ENCODE assay signal across 8 cellular contexts in the genomic region with DNA sequence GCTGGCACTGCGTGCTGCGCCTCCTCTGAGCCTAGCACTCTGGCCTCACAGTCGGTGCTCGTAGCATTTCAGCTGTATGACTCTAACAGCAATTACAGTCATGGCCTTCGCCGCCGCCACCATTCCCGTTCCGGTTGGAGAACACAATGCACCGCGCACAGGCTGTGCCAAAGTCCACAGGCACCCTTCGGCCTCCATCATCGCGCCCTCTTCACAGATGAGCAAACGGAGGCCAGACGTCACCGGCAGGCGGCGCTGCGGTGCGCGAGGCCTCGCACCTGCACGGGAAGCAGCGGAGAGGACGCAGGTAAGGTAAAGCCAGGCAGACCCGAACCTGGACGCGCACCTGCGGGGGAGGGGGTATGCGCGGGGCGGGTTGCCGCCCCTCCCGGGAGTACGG.
DNase-seq lines count a peak whose midpoint lies in the region; ATAC-seq and TF ChIP-seq lines count a peak whose summit lies in the region.

No MANE protein-coding gene starts in this region.

- H3K9me3 Mint-ChIP-seq in CD4-positive, CD25-positive, alpha-beta regulatory T cell, result peaks cover 0 to 2% (median 0%) of the 10 kb centered on the region in 7 donors
- H3K9me3 Mint-ChIP-seq in WTC11, result peaks cover 22% of the 10 kb centered on the region

- peaks cover 32% of the 10 kb centered on the region for H3K27me3 Mint-ChIP-seq in CD4-positive, CD25-positive, alpha-beta regulatory T cell
- peaks cover 10% of the 10 kb centered on the region for H3K27me3 Mint-ChIP-seq in WTC11 (ENCODE audit: low read depth)

- ATAC-seq in CD4-positive, CD25-positive, alpha-beta regulatory T cell (ENCODE audit: low read depth in 2 of 2), result peak; percentile 43 to 45
- ATAC-seq in WTC11, result peak; percentile 42
- ATAC-seq in HG02973 (IDR thresholded peaks at IDR 0.05; ENCODE audit: unreplicated experiment), result no peak
- no peak for ATAC-seq in GM18498 (IDR thresholded peaks at IDR 0.05; ENCODE audit: unreplicated experiment)
- no peak for ATAC-seq in GM19467 (IDR thresholded peaks at IDR 0.05; ENCODE audit: unreplicated experiment)

- no peaks in the 10 kb centered on the region for H3K36me3 Mint-ChIP-seq in CD4-positive, CD25-positive, alpha-beta regulatory T cell
- H3K36me3 Mint-ChIP-seq in WTC11, result peaks cover 7% of the 10 kb centered on the region

- peak overlapping the region in 2 of 4 donors; percentile 30 to 77 for H3K4me3 Mint-ChIP-seq in CD4-positive, CD25-positive, alpha-beta regulatory T cell
- peak overlapping the region; percentile 53 for H3K4me3 Mint-ChIP-seq in WTC11

- peaks cover 14% of the 10 kb centered on the region for H3K4me1 ChIP-seq in CD4-positive, CD25-positive, alpha-beta regulatory T cell (ENCODE audit: control insufficient read depth, insufficient read depth, low read length, poor library complexity, severe bottlenecking)

- no peak overlapping the region for H3K27ac Mint-ChIP-seq in CD4-positive, CD25-positive, alpha-beta regulatory T cell
- no peak overlapping the region for H3K27ac Mint-ChIP-seq in WTC11

- CTCF ChIA-PET in WTC11 (lab: Charles Lee), result interaction anchor here (0.7 to 6.7 kb wide), 9 partner anchors 12 to 145 kb away, joined by 4 to 157 read pairs (median 42); no protein-coding TSS in a partner anchor

- H3K27ac ChIP-seq in CD4-positive, CD25-positive, alpha-beta regulatory T cell (ENCODE audit: insufficient read depth, low read length, poor library complexity, severe bottlenecking), result no peak overlapping the region

- H3K9me3 ChIP-seq in CD4-positive, CD25-positive, alpha-beta regulatory T cell (ENCODE audit: control insufficient read depth in 2 of 2, low read length in 2 of 2), result no peaks in the 10 kb centered on the region

- peaks cover 0 to 18% (median 0%) of the 10 kb centered on the region in 4 donors for H3K4me1 Mint-ChIP-seq in CD4-positive, CD25-positive, alpha-beta regulatory T cell
- peaks cover 13% of the 10 kb centered on the region for H3K4me1 Mint-ChIP-seq in WTC11

- H3K27me3 ChIP-seq in CD4-positive, CD25-positive, alpha-beta regulatory T cell (ENCODE audit: control insufficient read depth, insufficient read depth, low read length), result no peaks in the 10 kb centered on the region

- DNase-seq in CD4-positive, CD25-positive, alpha-beta regulatory T cell, result peak; percentile 13 to 65 (median 37)
- DNase-seq in WTC11 (ENCODE audit: low spot score) (peak; percentile 83), retinal pigment epithelial cell (ENCODE audit: low read depth) (no peak), NCI-H1092 (lab: John Stamatoyannopoulos, UW) (no peak)
- DNase-seq in central memory CD4-positive, alpha-beta T cell, result peak; percentile 25

- H3K4me3 ChIP-seq in CD4-positive, CD25-positive, alpha-beta regulatory T cell (ENCODE audit: low read depth, low read length), result no peak overlapping the region
- no peak overlapping the region for H3K4me3 ChIP-seq in retinal pigment epithelial cell (ENCODE audit: low read length)

- TF ChIP-seq CTCF in WTC11 (IDR thresholded peaks at IDR 0.05), result peak; percentile 71
- peak; percentile 22 for TF ChIP-seq CTCF in retinal pigment epithelial cell (conservative IDR thresholded peaks at IDR 0.05; ENCODE audit: low read depth, low read length)

- POLR2A ChIA-PET in WTC11 (lab: Charles Lee), result no interaction called here

- no peaks in the 10 kb centered on the region for H3K36me3 ChIP-seq in CD4-positive, CD25-positive, alpha-beta regulatory T cell (ENCODE audit: control insufficient read depth, insufficient read depth, low read length)

TF ChIP-seq in WTC11, 78 proteins besides CTCF, POLR2A, EP300 and RAD21 (continues in another document):
- TF ChIP-seq SOX15 (CRISPR knock-in tag; IDR thresholded peaks at IDR 0.05) (no peak), MXD4 (CRISPR knock-in tag; IDR thresholded peaks at IDR 0.05; ENCODE audit: borderline replicate concordance) (peak; percentile 47; the same call in 1 of the 2 replicates), FOXP1 (CRISPR knock-in tag; IDR thresholded peaks at IDR 0.05; ENCODE audit: borderline replicate concordance) (peak; percentile 53; the same call in 1 of the 2 replicates), ZBTB21 (CRISPR knock-in tag; IDR thresholded peaks at IDR 0.05; ENCODE audit: borderline replicate concordance) (0 out of 2 replicates have a peak, but pooled peaks have one; percentile 20), ZNF396 (CRISPR knock-in tag; IDR thresholded peaks at IDR 0.05; ENCODE audit: borderline replicate concordance) (0 out of 2 replicates have a peak, but pooled peaks have one; percentile 17), SP1 (CRISPR knock-in tag; conservative IDR thresholded peaks at IDR 0.05) (no peak), SMAD4 (CRISPR knock-in tag; IDR thresholded peaks at IDR 0.05) (no peak)
- TF ChIP-seq, protein P1, sequence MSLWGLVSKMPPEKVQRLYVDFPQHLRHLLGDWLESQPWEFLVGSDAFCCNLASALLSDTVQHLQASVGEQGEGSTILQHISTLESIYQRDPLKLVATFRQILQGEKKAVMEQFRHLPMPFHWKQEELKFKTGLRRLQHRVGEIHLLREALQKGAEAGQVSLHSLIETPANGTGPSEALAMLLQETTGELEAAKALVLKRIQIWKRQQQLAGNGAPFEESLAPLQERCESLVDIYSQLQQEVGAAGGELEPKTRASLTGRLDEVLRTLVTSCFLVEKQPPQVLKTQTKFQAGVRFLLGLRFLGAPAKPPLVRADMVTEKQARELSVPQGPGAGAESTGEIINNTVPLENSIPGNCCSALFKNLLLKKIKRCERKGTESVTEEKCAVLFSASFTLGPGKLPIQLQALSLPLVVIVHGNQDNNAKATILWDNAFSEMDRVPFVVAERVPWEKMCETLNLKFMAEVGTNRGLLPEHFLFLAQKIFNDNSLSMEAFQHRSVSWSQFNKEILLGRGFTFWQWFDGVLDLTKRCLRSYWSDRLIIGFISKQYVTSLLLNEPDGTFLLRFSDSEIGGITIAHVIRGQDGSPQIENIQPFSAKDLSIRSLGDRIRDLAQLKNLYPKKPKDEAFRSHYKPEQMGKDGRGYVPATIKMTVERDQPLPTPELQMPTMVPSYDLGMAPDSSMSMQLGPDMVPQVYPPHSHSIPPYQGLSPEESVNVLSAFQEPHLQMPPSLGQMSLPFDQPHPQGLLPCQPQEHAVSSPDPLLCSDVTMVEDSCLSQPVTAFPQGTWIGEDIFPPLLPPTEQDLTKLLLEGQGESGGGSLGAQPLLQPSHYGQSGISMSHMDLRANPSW (CRISPR knock-in tag; conservative IDR thresholded peaks at IDR 0.05; ENCODE audit: low read depth), result no peak
- TF ChIP-seq, protein P2, sequence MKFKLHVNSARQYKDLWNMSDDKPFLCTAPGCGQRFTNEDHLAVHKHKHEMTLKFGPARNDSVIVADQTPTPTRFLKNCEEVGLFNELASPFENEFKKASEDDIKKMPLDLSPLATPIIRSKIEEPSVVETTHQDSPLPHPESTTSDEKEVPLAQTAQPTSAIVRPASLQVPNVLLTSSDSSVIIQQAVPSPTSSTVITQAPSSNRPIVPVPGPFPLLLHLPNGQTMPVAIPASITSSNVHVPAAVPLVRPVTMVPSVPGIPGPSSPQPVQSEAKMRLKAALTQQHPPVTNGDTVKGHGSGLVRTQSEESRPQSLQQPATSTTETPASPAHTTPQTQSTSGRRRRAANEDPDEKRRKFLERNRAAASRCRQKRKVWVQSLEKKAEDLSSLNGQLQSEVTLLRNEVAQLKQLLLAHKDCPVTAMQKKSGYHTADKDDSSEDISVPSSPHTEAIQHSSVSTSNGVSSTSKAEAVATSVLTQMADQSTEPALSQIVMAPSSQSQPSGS (CRISPR knock-in tag; IDR thresholded peaks at IDR 0.05; ENCODE audit: borderline replicate concordance, low read depth), result no peak
- TF ChIP-seq, protein P3, sequence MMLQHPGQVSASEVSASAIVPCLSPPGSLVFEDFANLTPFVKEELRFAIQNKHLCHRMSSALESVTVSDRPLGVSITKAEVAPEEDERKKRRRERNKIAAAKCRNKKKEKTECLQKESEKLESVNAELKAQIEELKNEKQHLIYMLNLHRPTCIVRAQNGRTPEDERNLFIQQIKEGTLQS (CRISPR knock-in tag; conservative IDR thresholded peaks at IDR 0.05), result no peak
- TF ChIP-seq, protein P4, sequence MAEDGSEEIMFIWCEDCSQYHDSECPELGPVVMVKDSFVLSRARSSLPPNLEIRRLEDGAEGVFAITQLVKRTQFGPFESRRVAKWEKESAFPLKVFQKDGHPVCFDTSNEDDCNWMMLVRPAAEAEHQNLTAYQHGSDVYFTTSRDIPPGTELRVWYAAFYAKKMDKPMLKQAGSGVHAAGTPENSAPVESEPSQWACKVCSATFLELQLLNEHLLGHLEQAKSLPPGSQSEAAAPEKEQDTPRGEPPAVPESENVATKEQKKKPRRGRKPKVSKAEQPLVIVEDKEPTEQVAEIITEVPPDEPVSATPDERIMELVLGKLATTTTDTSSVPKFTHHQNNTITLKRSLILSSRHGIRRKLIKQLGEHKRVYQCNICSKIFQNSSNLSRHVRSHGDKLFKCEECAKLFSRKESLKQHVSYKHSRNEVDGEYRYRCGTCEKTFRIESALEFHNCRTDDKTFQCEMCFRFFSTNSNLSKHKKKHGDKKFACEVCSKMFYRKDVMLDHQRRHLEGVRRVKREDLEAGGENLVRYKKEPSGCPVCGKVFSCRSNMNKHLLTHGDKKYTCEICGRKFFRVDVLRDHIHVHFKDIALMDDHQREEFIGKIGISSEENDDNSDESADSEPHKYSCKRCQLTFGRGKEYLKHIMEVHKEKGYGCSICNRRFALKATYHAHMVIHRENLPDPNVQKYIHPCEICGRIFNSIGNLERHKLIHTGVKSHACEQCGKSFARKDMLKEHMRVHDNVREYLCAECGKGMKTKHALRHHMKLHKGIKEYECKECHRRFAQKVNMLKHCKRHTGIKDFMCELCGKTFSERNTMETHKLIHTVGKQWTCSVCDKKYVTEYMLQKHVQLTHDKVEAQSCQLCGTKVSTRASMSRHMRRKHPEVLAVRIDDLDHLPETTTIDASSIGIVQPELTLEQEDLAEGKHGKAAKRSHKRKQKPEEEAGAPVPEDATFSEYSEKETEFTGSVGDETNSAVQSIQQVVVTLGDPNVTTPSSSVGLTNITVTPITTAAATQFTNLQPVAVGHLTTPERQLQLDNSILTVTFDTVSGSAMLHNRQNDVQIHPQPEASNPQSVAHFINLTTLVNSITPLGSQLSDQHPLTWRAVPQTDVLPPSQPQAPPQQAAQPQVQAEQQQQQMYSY (CRISPR knock-in tag; IDR thresholded peaks at IDR 0.05), result no peak

Comparison
In these comparisons a context has a peak if more than half of its experiments do, and no peak if none do; other contexts are left out.
1. ATAC-seq: peak in CD4-positive, CD25-positive, alpha-beta regulatory T cell (2 of 2) and WTC11 (single experiment); none in HG02973 (single experiment), GM18498 (single experiment) and GM19467 (single experiment).
2. DNase-seq: peak in CD4-positive, CD25-positive, alpha-beta regulatory T cell (3 of 3), WTC11 (single experiment) and central memory CD4-positive, alpha-beta T cell (single experiment); none in retinal pigment epithelial cell (single experiment) and NCI-H1092 (single experiment).